ENCODE assay signal across 9 cellular contexts in the genomic region with DNA sequence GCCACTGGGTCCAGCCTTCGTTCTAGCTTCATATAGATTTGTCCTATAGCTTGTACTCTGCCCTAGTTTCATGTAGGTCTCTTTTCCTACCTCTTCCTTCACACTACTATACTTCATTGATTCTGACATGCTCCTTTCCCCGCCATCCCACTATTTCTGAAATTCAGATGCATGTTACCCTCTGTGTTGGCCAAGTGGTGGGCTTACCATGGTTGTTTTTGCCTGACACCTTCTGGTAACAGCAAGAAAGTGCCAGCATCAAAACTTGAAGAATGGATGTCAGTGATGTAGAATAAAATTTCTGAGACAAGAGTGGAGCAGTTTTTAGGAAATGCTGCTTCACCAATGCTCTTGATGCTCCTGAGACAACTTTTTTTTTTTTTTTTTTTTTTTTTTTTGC. TPM values are rescaled to one million over a fixed set of nuclear protein-coding genes. Genes with fewer than 3 reads are reported as not detected.
A peak's percentile ranks its signal among the peaks of the same experiment; 100 is the strongest.
DNase-seq lines count a peak whose midpoint lies in the region; ATAC-seq, FAIRE-seq and TF ChIP-seq lines count a peak whose summit lies in the region.
"Had no signal": no experiment of that assay in that cellular context is flagged by ENCODE, and none has a peak within 500 bp of the region (broad histone marks: within the 10 kb centered on the region; RNA-seq: fewer than 3 reads in every experiment).

No MANE protein-coding gene starts in this region.

- FAIRE-seq in RCC 7860 (lab: Jason Lieb, UNC): no peak

- no peaks in the 10 kb centered on the region for H3K27me3 Mint-ChIP-seq in CD8-positive, alpha-beta T cell (ENCODE audit: low read depth)
- H3K27me3 Mint-ChIP-seq in WTC11 (ENCODE audit: low read depth): no peaks in the 10 kb centered on the region
- H3K27me3 Mint-ChIP-seq: IgD-negative memory B cell had no signal

- peaks cover 24% of the 10 kb centered on the region for H3K4me1 Mint-ChIP-seq in CD8-positive, alpha-beta T cell (ENCODE audit: low read depth)
- H3K4me1 Mint-ChIP-seq in WTC11: 0 out of 2 replicates have a peak, but pooled peaks cover under 1% of the 10 kb centered on the region

- CTCF ChIA-PET in CD8-positive, alpha-beta T cell (lab: Charles Lee): interaction anchor here (0.6 to 5.8 kb wide), 27 partner anchors 9 to 879 kb away, joined by 3 to 70 read pairs (median 4); a partner anchor contains a TSS
- CTCF ChIA-PET in WTC11 (lab: Charles Lee): interaction anchor here (0.6 to 1.2 kb wide), 8 partner anchors 20 to 184 kb away, joined by 3 to 7 read pairs (median 5); a partner anchor contains a TSS

- H3K27me3 ChIP-seq in CD8-positive, alpha-beta T cell (ENCODE audit: insufficient read depth, low read length): no peaks in the 10 kb centered on the region

- H3K36me3 Mint-ChIP-seq in CD8-positive, alpha-beta T cell: no peaks in the 10 kb centered on the region
- no peaks in the 10 kb centered on the region for H3K36me3 Mint-ChIP-seq in WTC11
- H3K36me3 Mint-ChIP-seq: IgD-negative memory B cell had no signal

- TF ChIP-seq CTCF in CD8-positive, alpha-beta T cell (IDR thresholded peaks at IDR 0.05): peak; percentile 51
- no peak for TF ChIP-seq CTCF in WTC11 (IDR thresholded peaks at IDR 0.05)

- peak; percentile 75 for ATAC-seq in CD8-positive, alpha-beta T cell
- ATAC-seq in WTC11 (peak; percentile 87), GM21528 (IDR thresholded peaks at IDR 0.05; ENCODE audit: low FRiP score, unreplicated experiment) (no peak)

- no peak overlapping the region for H3K4me3 Mint-ChIP-seq in CD8-positive, alpha-beta T cell
- no peak overlapping the region for H3K4me3 Mint-ChIP-seq in WTC11
- H3K4me3 Mint-ChIP-seq: IgD-negative memory B cell had no signal

- peaks cover 23% of the 10 kb centered on the region for H3K4me1 ChIP-seq in CD8-positive, alpha-beta T cell (ENCODE audit: insufficient read depth, low read length)

- H3K27ac Mint-ChIP-seq in CD8-positive, alpha-beta T cell: no peak overlapping the region
- peak overlapping the region; percentile 10; the same call in 1 of the 2 replicates for H3K27ac Mint-ChIP-seq in WTC11
- H3K27ac Mint-ChIP-seq: IgD-negative memory B cell had no signal

- H3K4me3 ChIP-seq in CD8-positive, alpha-beta T cell (ENCODE audit: low read depth, low read length): no peak overlapping the region

- POLR2A ChIA-PET in CD8-positive, alpha-beta T cell (lab: Charles Lee): interaction anchor here (0.8 to 1.5 kb wide), 3 partner anchors 21 to 183 kb away, joined by 3 to 9 read pairs (median 3); no protein-coding TSS in a partner anchor
- POLR2A ChIA-PET in WTC11 (lab: Charles Lee): no interaction called here

- H3K36me3 ChIP-seq in CD8-positive, alpha-beta T cell (ENCODE audit: insufficient read depth, low read length): no peaks in the 10 kb centered on the region

- H3K9me3 Mint-ChIP-seq in CD8-positive, alpha-beta T cell: no peaks in the 10 kb centered on the region
- no peaks in the 10 kb centered on the region for H3K9me3 Mint-ChIP-seq in WTC11
- H3K9me3 Mint-ChIP-seq: IgD-negative memory B cell had no signal

- intact Hi-C loops in CD8-positive, alpha-beta T cell (cut with DNase I, micrococcal nuclease): loop anchor here (1.0 kb wide), 2 partner anchors 183 to 184 kb away; no protein-coding TSS in a partner anchor

- H3K27ac ChIP-seq in CD8-positive, alpha-beta T cell (ENCODE audit: low read depth, low read length): no peak overlapping the region

- H3K9me3 ChIP-seq in CD8-positive, alpha-beta T cell (ENCODE audit: low read length): no peaks in the 10 kb centered on the region

- peak in 1 of 7 experiments; percentile 33 for DNase-seq in CD8-positive, alpha-beta T cell
- peak; percentile 46 for DNase-seq in HCEC 1CT
- DNase-seq in WTC11 (ENCODE audit: low spot score): no peak
- DNase-seq in inferior parietal cortex (ENCODE audit: extremely low spot score): peak; percentile 57
- DNase-seq in RCC 7860 (ENCODE audit: low spot score): no peak
- DNase-seq in NK-92 treated with Interleukin-12 subunit alpha and Interleukin-12 subunit beta, amount 100 ng/mL, for 24 hours (lab: John Stamatoyannopoulos, UW): no peak
- no peak for DNase-seq in stimulated activated CD8-positive, alpha-beta memory T cell treated with anti-CD3 and anti-CD28 coated beads, Interleukin-4, amount 100 ng/mL, for 48 hours

TF ChIP-seq in WTC11, 78 proteins besides CTCF, POLR2A, EP300 and RAD21:
- TF ChIP-seq ETV6 (CRISPR knock-in tag; IDR thresholded peaks at IDR 0.05): no peak
- no peak for TF ChIP-seq ZNF671 (CRISPR knock-in tag; IDR thresholded peaks at IDR 0.05)
- TF ChIP-seq, protein P1, sequence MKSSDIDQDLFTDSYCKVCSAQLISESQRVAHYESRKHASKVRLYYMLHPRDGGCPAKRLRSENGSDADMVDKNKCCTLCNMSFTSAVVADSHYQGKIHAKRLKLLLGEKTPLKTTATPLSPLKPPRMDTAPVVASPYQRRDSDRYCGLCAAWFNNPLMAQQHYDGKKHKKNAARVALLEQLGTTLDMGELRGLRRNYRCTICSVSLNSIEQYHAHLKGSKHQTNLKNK (CRISPR knock-in tag; IDR thresholded peaks at IDR 0.05): no peak
- TF ChIP-seq, protein P2, sequence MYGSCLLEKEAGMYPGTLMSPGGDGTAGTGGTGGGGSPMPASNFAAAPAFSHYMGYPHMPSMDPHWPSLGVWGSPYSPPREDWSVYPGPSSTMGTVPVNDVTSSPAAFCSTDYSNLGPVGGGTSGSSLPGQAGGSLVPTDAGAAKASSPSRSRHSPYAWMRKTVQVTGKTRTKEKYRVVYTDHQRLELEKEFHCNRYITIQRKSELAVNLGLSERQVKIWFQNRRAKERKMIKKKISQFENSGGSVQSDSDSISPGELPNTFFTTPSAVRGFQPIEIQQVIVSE (CRISPR knock-in tag; IDR thresholded peaks at IDR 0.05; ENCODE audit: borderline replicate concordance): no peak
- TF ChIP-seq, protein P3, sequence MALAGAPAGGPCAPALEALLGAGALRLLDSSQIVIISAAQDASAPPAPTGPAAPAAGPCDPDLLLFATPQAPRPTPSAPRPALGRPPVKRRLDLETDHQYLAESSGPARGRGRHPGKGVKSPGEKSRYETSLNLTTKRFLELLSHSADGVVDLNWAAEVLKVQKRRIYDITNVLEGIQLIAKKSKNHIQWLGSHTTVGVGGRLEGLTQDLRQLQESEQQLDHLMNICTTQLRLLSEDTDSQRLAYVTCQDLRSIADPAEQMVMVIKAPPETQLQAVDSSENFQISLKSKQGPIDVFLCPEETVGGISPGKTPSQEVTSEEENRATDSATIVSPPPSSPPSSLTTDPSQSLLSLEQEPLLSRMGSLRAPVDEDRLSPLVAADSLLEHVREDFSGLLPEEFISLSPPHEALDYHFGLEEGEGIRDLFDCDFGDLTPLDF (CRISPR knock-in tag; IDR thresholded peaks at IDR 0.05): no peak
- TF ChIP-seq, protein P4, sequence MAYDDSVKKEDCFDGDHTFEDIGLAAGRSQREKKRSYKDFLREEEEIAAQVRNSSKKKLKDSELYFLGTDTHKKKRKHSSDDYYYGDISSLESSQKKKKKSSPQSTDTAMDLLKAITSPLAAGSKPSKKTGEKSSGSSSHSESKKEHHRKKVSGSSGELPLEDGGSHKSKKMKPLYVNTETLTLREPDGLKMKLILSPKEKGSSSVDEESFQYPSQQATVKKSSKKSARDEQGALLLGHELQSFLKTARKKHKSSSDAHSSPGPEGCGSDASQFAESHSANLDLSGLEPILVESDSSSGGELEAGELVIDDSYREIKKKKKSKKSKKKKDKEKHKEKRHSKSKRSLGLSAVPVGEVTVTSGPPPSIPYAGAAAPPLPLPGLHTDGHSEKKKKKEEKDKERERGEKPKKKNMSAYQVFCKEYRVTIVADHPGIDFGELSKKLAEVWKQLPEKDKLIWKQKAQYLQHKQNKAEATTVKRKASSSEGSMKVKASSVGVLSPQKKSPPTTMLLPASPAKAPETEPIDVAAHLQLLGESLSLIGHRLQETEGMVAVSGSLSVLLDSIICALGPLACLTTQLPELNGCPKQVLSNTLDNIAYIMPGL (CRISPR knock-in tag; IDR thresholded peaks at IDR 0.05): no peak

RNA-seq across cellular contexts. Expression of a gene that starts 19.5 kb away (rescaled TPM):
- total RNA-seq in CD8-positive, alpha-beta T cell: 100 to 1,000 TPM; 112 to 117 TPM
- 128 to 139 TPM (median 139 TPM) in 3 replicates for total RNA-seq in WTC11 (2021)

RNA-seq across cellular contexts. Expression of a gene that starts 44.5 kb away (rescaled TPM):
- not detected for total RNA-seq in CD8-positive, alpha-beta T cell
- total RNA-seq in WTC11 (2021): not detected in 3 replicates

Comparison
In these comparisons a context has a peak if more than half of its experiments do, and no peak if none do; other contexts are left out.
1. DNase-seq: peak in HCEC 1CT (single experiment) and inferior parietal cortex (single experiment); none in WTC11 (single experiment), RCC 7860 (single experiment), NK-92 treated with Interleukin-12 subunit alpha and Interleukin-12 subunit beta, amount 100 ng/mL, for 24 hours (single experiment) and stimulated activated CD8-positive, alpha-beta memory T cell treated with anti-CD3 and anti-CD28 coated beads, Interleukin-4, amount 100 ng/mL, for 48 hours (single experiment).